Comparison of ENCODE assay signal across 3 cellular contexts in the genomic region with DNA sequence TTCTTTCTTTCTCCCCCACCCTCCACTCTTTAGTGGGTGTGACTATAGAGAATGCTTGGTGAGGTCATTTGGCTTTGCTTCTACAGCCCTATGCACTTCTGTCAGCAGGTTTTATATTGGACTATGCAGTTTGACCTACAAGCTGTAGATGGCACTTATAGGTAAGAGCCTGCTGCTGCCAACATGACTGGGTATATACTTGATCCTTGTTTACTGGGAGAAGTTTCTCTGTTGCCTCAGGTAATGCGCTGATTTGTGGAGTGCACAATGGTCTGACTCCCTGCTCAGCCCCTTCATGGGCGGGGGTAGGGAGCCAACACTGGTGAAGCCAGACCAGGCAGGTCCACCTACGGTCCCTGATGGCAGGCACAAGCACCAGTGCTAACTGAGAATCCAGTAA.
TF ChIP-seq lines count a peak whose summit lies in the region.

No MANE protein-coding gene starts in this region.

TF ChIP-seq in liver, 16 proteins besides CTCF, POLR2A, EP300 and RAD21:
- TF ChIP-seq NR2F2 (IDR thresholded peaks at IDR 0.05) = no peak
- TF ChIP-seq, protein P1, sequence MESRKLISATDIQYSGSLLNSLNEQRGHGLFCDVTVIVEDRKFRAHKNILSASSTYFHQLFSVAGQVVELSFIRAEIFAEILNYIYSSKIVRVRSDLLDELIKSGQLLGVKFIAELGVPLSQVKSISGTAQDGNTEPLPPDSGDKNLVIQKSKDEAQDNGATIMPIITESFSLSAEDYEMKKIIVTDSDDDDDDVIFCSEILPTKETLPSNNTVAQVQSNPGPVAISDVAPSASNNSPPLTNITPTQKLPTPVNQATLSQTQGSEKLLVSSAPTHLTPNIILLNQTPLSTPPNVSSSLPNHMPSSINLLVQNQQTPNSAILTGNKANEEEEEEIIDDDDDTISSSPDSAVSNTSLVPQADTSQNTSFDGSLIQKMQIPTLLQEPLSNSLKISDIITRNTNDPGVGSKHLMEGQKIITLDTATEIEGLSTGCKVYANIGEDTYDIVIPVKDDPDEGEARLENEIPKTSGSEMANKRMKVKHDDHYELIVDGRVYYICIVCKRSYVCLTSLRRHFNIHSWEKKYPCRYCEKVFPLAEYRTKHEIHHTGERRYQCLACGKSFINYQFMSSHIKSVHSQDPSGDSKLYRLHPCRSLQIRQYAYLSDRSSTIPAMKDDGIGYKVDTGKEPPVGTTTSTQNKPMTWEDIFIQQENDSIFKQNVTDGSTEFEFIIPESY (IDR thresholded peaks at IDR 0.05) = no peak
- TF ChIP-seq HNF4G (IDR thresholded peaks at IDR 0.05) = peak; percentile 76
- peak; percentile 46 to 65 for TF ChIP-seq JUND (IDR thresholded peaks at IDR 0.05)
- TF ChIP-seq, protein P2, sequence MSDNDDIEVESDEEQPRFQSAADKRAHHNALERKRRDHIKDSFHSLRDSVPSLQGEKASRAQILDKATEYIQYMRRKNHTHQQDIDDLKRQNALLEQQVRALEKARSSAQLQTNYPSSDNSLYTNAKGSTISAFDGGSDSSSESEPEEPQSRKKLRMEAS (IDR thresholded peaks at IDR 0.05) = no peak
- TF ChIP-seq FOXA1 (IDR thresholded peaks at IDR 0.05) = no peak
- peak; percentile 86 to 93 for TF ChIP-seq HNF4A (conservative IDR thresholded peaks at IDR 0.05)
- peak; percentile 76 for TF ChIP-seq SP1 (IDR thresholded peaks at IDR 0.05)
- peak; percentile 51 for TF ChIP-seq YY1 (IDR thresholded peaks at IDR 0.05)
- TF ChIP-seq GABPA (IDR thresholded peaks at IDR 0.05 in 1 of 2, conservative IDR thresholded peaks at IDR 0.05 in 1 of 2) = no peak
- no peak for TF ChIP-seq TAF1 (conservative IDR thresholded peaks at IDR 0.05)
- TF ChIP-seq, protein P3, sequence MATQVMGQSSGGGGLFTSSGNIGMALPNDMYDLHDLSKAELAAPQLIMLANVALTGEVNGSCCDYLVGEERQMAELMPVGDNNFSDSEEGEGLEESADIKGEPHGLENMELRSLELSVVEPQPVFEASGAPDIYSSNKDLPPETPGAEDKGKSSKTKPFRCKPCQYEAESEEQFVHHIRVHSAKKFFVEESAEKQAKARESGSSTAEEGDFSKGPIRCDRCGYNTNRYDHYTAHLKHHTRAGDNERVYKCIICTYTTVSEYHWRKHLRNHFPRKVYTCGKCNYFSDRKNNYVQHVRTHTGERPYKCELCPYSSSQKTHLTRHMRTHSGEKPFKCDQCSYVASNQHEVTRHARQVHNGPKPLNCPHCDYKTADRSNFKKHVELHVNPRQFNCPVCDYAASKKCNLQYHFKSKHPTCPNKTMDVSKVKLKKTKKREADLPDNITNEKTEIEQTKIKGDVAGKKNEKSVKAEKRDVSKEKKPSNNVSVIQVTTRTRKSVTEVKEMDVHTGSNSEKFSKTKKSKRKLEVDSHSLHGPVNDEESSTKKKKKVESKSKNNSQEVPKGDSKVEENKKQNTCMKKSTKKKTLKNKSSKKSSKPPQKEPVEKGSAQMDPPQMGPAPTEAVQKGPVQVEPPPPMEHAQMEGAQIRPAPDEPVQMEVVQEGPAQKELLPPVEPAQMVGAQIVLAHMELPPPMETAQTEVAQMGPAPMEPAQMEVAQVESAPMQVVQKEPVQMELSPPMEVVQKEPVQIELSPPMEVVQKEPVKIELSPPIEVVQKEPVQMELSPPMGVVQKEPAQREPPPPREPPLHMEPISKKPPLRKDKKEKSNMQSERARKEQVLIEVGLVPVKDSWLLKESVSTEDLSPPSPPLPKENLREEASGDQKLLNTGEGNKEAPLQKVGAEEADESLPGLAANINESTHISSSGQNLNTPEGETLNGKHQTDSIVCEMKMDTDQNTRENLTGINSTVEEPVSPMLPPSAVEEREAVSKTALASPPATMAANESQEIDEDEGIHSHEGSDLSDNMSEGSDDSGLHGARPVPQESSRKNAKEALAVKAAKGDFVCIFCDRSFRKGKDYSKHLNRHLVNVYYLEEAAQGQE (IDR thresholded peaks at IDR 0.05) = no peak
- no peak for TF ChIP-seq EGR1 (IDR thresholded peaks at IDR 0.05; ENCODE audit: low read depth in 2 of 2)
- peak; percentile 46 for TF ChIP-seq FOXA2 (IDR thresholded peaks at IDR 0.05)
- TF ChIP-seq, protein P4, sequence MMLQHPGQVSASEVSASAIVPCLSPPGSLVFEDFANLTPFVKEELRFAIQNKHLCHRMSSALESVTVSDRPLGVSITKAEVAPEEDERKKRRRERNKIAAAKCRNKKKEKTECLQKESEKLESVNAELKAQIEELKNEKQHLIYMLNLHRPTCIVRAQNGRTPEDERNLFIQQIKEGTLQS (IDR thresholded peaks at IDR 0.05) = no peak
- TF ChIP-seq RXRA (IDR thresholded peaks at IDR 0.05) = peak; percentile 34 to 43

TF ChIP-seq in HepG2, 621 proteins besides CTCF, POLR2A, EP300 and RAD21:
- no peak for TF ChIP-seq ZNF264 (CRISPR knock-in tag; IDR thresholded peaks at IDR 0.05)
- TF ChIP-seq, protein P5, sequence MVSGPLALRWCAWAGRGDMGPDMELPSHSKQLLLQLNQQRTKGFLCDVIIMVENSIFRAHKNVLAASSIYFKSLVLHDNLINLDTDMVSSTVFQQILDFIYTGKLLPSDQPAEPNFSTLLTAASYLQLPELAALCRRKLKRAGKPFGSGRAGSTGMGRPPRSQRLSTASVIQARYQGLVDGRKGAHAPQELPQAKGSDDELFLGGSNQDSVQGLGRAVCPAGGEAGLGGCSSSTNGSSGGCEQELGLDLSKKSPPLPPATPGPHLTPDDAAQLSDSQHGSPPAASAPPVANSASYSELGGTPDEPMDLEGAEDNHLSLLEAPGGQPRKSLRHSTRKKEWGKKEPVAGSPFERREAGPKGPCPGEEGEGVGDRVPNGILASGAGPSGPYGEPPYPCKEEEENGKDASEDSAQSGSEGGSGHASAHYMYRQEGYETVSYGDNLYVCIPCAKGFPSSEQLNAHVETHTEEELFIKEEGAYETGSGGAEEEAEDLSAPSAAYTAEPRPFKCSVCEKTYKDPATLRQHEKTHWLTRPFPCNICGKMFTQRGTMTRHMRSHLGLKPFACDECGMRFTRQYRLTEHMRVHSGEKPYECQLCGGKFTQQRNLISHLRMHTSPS (CRISPR knock-in tag; IDR thresholded peaks at IDR 0.05; ENCODE audit: low read depth) = no peak
- no peak for TF ChIP-seq EEA1 (CRISPR knock-in tag; IDR thresholded peaks at IDR 0.05; ENCODE audit: borderline replicate concordance)
- no peak for TF ChIP-seq ZNF33A (CRISPR knock-in tag; IDR thresholded peaks at IDR 0.05; ENCODE audit: borderline replicate concordance)
- no peak for TF ChIP-seq CREM (IDR thresholded peaks at IDR 0.05)
- no peak for TF ChIP-seq CREM (CRISPR knock-in tag; IDR thresholded peaks at IDR 0.05)
- TF ChIP-seq ELF1 (CRISPR knock-in tag; IDR thresholded peaks at IDR 0.05) = no peak
- no peak for TF ChIP-seq ZSCAN12 (CRISPR knock-in tag; IDR thresholded peaks at IDR 0.05)
- TF ChIP-seq, protein P6, sequence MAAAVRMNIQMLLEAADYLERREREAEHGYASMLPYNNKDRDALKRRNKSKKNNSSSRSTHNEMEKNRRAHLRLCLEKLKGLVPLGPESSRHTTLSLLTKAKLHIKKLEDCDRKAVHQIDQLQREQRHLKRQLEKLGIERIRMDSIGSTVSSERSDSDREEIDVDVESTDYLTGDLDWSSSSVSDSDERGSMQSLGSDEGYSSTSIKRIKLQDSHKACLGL (CRISPR knock-in tag; IDR thresholded peaks at IDR 0.05) = no peak
- TF ChIP-seq, protein P7, sequence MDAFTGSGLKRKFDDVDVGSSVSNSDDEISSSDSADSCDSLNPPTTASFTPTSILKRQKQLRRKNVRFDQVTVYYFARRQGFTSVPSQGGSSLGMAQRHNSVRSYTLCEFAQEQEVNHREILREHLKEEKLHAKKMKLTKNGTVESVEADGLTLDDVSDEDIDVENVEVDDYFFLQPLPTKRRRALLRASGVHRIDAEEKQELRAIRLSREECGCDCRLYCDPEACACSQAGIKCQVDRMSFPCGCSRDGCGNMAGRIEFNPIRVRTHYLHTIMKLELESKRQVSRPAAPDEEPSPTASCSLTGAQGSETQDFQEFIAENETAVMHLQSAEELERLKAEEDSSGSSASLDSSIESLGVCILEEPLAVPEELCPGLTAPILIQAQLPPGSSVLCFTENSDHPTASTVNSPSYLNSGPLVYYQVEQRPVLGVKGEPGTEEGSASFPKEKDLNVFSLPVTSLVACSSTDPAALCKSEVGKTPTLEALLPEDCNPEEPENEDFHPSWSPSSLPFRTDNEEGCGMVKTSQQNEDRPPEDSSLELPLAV (CRISPR knock-in tag; conservative IDR thresholded peaks at IDR 0.05; ENCODE audit: low read depth) = no peak
- no peak for TF ChIP-seq HES4 (CRISPR knock-in tag; IDR thresholded peaks at IDR 0.05; ENCODE audit: borderline replicate concordance)
- no peak for TF ChIP-seq PLRG1 (conservative IDR thresholded peaks at IDR 0.05)
- TF ChIP-seq, protein P8, sequence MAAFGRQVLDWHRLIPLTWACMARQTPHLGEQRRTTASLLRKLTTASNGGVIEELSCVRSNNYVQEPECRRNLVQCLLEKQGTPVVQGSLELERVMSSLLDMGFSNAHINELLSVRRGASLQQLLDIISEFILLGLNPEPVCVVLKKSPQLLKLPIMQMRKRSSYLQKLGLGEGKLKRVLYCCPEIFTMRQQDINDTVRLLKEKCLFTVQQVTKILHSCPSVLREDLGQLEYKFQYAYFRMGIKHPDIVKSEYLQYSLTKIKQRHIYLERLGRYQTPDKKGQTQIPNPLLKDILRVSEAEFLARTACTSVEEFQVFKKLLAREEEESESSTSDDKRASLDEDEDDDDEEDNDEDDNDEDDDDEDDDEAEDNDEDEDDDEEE (CRISPR knock-in tag; IDR thresholded peaks at IDR 0.05) = no peak
- no peak for TF ChIP-seq FLYWCH1 (CRISPR knock-in tag; IDR thresholded peaks at IDR 0.05)
- no peak for TF ChIP-seq CEBPG (CRISPR knock-in tag; IDR thresholded peaks at IDR 0.05)
- no peak for TF ChIP-seq DR1 (CRISPR knock-in tag; IDR thresholded peaks at IDR 0.05)
- TF ChIP-seq ZNF883 (CRISPR knock-in tag; IDR thresholded peaks at IDR 0.05; ENCODE audit: not compliant biosample characterization) = no peak

TF ChIP-seq in H1, 55 proteins besides CTCF, POLR2A, EP300 and RAD21 (continues in another document):
- TF ChIP-seq ZNF274 (IDR thresholded peaks at IDR 0.05; ENCODE audit: borderline replicate concordance, extremely low read depth, low read length) = no peak
- no peak for TF ChIP-seq CBX8 (IDR thresholded peaks at IDR 0.05; ENCODE audit: borderline replicate concordance, low read depth, low read length)
- TF ChIP-seq RNF2 (IDR thresholded peaks at IDR 0.05; ENCODE audit: borderline replicate concordance, low read depth, low read length, missing control alignments, poor library complexity, severe bottlenecking) = no peak
- no peak for TF ChIP-seq TAF1 (IDR thresholded peaks at IDR 0.05; ENCODE audit: low read depth, low read length)
- no peak for TF ChIP-seq SP4 (IDR thresholded peaks at IDR 0.05; ENCODE audit: low read length)
- no peak for TF ChIP-seq EZH2 (IDR thresholded peaks at IDR 0.05; ENCODE audit: low read depth, low read length, severe bottlenecking)
- TF ChIP-seq, protein P9, sequence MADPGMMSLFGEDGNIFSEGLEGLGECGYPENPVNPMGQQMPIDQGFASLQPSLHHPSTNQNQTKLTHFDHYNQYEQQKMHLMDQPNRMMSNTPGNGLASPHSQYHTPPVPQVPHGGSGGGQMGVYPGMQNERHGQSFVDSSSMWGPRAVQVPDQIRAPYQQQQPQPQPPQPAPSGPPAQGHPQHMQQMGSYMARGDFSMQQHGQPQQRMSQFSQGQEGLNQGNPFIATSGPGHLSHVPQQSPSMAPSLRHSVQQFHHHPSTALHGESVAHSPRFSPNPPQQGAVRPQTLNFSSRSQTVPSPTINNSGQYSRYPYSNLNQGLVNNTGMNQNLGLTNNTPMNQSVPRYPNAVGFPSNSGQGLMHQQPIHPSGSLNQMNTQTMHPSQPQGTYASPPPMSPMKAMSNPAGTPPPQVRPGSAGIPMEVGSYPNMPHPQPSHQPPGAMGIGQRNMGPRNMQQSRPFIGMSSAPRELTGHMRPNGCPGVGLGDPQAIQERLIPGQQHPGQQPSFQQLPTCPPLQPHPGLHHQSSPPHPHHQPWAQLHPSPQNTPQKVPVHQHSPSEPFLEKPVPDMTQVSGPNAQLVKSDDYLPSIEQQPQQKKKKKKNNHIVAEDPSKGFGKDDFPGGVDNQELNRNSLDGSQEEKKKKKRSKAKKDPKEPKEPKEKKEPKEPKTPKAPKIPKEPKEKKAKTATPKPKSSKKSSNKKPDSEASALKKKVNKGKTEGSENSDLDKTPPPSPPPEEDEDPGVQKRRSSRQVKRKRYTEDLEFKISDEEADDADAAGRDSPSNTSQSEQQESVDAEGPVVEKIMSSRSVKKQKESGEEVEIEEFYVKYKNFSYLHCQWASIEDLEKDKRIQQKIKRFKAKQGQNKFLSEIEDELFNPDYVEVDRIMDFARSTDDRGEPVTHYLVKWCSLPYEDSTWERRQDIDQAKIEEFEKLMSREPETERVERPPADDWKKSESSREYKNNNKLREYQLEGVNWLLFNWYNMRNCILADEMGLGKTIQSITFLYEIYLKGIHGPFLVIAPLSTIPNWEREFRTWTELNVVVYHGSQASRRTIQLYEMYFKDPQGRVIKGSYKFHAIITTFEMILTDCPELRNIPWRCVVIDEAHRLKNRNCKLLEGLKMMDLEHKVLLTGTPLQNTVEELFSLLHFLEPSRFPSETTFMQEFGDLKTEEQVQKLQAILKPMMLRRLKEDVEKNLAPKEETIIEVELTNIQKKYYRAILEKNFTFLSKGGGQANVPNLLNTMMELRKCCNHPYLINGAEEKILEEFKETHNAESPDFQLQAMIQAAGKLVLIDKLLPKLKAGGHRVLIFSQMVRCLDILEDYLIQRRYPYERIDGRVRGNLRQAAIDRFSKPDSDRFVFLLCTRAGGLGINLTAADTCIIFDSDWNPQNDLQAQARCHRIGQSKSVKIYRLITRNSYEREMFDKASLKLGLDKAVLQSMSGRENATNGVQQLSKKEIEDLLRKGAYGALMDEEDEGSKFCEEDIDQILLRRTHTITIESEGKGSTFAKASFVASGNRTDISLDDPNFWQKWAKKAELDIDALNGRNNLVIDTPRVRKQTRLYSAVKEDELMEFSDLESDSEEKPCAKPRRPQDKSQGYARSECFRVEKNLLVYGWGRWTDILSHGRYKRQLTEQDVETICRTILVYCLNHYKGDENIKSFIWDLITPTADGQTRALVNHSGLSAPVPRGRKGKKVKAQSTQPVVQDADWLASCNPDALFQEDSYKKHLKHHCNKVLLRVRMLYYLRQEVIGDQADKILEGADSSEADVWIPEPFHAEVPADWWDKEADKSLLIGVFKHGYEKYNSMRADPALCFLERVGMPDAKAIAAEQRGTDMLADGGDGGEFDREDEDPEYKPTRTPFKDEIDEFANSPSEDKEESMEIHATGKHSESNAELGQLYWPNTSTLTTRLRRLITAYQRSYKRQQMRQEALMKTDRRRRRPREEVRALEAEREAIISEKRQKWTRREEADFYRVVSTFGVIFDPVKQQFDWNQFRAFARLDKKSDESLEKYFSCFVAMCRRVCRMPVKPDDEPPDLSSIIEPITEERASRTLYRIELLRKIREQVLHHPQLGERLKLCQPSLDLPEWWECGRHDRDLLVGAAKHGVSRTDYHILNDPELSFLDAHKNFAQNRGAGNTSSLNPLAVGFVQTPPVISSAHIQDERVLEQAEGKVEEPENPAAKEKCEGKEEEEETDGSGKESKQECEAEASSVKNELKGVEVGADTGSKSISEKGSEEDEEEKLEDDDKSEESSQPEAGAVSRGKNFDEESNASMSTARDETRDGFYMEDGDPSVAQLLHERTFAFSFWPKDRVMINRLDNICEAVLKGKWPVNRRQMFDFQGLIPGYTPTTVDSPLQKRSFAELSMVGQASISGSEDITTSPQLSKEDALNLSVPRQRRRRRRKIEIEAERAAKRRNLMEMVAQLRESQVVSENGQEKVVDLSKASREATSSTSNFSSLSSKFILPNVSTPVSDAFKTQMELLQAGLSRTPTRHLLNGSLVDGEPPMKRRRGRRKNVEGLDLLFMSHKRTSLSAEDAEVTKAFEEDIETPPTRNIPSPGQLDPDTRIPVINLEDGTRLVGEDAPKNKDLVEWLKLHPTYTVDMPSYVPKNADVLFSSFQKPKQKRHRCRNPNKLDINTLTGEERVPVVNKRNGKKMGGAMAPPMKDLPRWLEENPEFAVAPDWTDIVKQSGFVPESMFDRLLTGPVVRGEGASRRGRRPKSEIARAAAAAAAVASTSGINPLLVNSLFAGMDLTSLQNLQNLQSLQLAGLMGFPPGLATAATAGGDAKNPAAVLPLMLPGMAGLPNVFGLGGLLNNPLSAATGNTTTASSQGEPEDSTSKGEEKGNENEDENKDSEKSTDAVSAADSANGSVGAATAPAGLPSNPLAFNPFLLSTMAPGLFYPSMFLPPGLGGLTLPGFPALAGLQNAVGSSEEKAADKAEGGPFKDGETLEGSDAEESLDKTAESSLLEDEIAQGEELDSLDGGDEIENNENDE (IDR thresholded peaks at IDR 0.05; ENCODE audit: insufficient replicate concordance, low read length) = no peak
